ENCODE assay signal across 12 cellular contexts in genomic region chr12:109109756-109110350, GRCh38. TPM values are rescaled to one million over a fixed set of nuclear protein-coding genes. Genes with fewer than 3 reads are reported as not detected.
DNase-seq lines count a peak whose midpoint lies in the region; ATAC-seq and TF ChIP-seq lines count a peak whose summit lies in the region.
"Had no signal": no experiment of that assay in that cellular context is flagged by ENCODE, and none has a peak within 500 bp of the region (broad histone marks: within the 10 kb centered on the region; RNA-seq: fewer than 3 reads in every experiment).

No MANE protein-coding gene starts in this region.

- no peaks in the 10 kb centered on the region for H3K27me3 Mint-ChIP-seq in T-helper 2 cell treated with Interferon-gamma antibody and Interleukin-4, amounts not matched to agents 5 μg/mL and 100 μg/mL, for 36 hours (ENCODE audit: low read depth)
- no peaks in the 10 kb centered on the region for H3K27me3 Mint-ChIP-seq in mesothelial cell of epicardium (ENCODE audit: low read depth)
- H3K27me3 Mint-ChIP-seq: IgD-negative memory B cell had no signal

- H3K27ac Mint-ChIP-seq in T-helper 2 cell treated with Interferon-gamma antibody and Interleukin-4, amounts not matched to agents 5 μg/mL and 100 μg/mL, for 36 hours, result no peak overlapping the region
- H3K27ac Mint-ChIP-seq in mesothelial cell of epicardium, result peak overlapping the region; percentile 95

- H3K4me3 ChIP-seq in breast epithelium, result no peak overlapping the region
- H3K4me3 ChIP-seq in tibial artery, result no peak overlapping the region

- H3K36me3 ChIP-seq in breast epithelium (no peaks in the 10 kb centered on the region), tibial artery (peaks cover 19 to 52% (median 41%) of the 10 kb centered on the region in 3 donors)

- H3K4me3 Mint-ChIP-seq in T-helper 2 cell treated with Interferon-gamma antibody and Interleukin-4, amounts not matched to agents 5 μg/mL and 100 μg/mL, for 36 hours, result peak overlapping the region; percentile 31
- H3K4me3 Mint-ChIP-seq in mesothelial cell of epicardium, result peak overlapping the region; percentile 69

- H3K9me3 ChIP-seq in breast epithelium (no peaks in the 10 kb centered on the region), tibial artery (no peaks in the 10 kb centered on the region)

- DNase-seq in T-helper 2 cell treated with Interferon-gamma antibody and Interleukin-4, amounts not matched to agents 5 μg/mL and 100 μg/mL, for 36 hours (ENCODE audit: low spot score), result no peak
- DNase-seq in T-helper 2 cell (no peak), breast epithelium (ENCODE audit: low spot score in 2 of 2) (no peak), mesothelial cell of epicardium (ENCODE audit: low spot score in 2 of 2, unreplicated experiment in 2 of 2) (no peak), tibial artery (no peak), NCI-H187 treated with DMSO at 0.1 percent for 48 hours (lab: John Stamatoyannopoulos, UW) (no peak), LoVo (ENCODE audit: low spot score) (no peak)
- DNase-seq: activated T-cell treated with anti-CD3 and anti-CD28 coated beads, Interleukin-2, amount 50 U/mL, for 1 hour; left colon; NCI-H2227 treated with DMSO at 0.1 percent for 48 hours had no signal

- H3K27me3 ChIP-seq in breast epithelium (no peaks in the 10 kb centered on the region), tibial artery (no peaks in the 10 kb centered on the region)

- H3K27ac ChIP-seq in breast epithelium (peak overlapping the region; percentile 54 to 92), tibial artery (peak overlapping the region; percentile 87 to 89)

- ATAC-seq in GM21529 (IDR thresholded peaks at IDR 0.05; ENCODE audit: unreplicated experiment), result no peak

- no peak for TF ChIP-seq CTCF in breast epithelium (IDR thresholded peaks at IDR 0.05)
- no peak for TF ChIP-seq CTCF in mesothelial cell of epicardium (IDR thresholded peaks at IDR 0.05; ENCODE audit: unreplicated experiment)
- TF ChIP-seq CTCF in tibial artery (IDR thresholded peaks at IDR 0.05), result no peak

- no peaks in the 10 kb centered on the region for H3K9me3 Mint-ChIP-seq in T-helper 2 cell treated with Interferon-gamma antibody and Interleukin-4, amounts not matched to agents 5 μg/mL and 100 μg/mL, for 36 hours
- no peaks in the 10 kb centered on the region for H3K9me3 Mint-ChIP-seq in mesothelial cell of epicardium
- H3K9me3 Mint-ChIP-seq: IgD-negative memory B cell had no signal

- no peak for TF ChIP-seq POLR2A in breast epithelium (IDR thresholded peaks at IDR 0.05)

- peaks cover 6% of the 10 kb centered on the region for H3K4me1 Mint-ChIP-seq in T-helper 2 cell treated with Interferon-gamma antibody and Interleukin-4, amounts not matched to agents 5 μg/mL and 100 μg/mL, for 36 hours (ENCODE audit: low read depth)
- H3K4me1 Mint-ChIP-seq in mesothelial cell of epicardium, result peaks cover 28% of the 10 kb centered on the region

- intact Hi-C loops in breast epithelium (cut with DNase I; ENCODE audit: low total_unique reads) (loop anchor here (10.0 kb wide), 1 partner anchor 755 kb away; no protein-coding TSS in a partner anchor), tibial artery (cut with DNase I; ENCODE audit: low total_unique reads) (loop anchor here (5.0 kb wide), 1 partner anchor 47 kb away; no protein-coding TSS in a partner anchor)

- peaks cover 33% of the 10 kb centered on the region for H3K36me3 Mint-ChIP-seq in T-helper 2 cell treated with Interferon-gamma antibody and Interleukin-4, amounts not matched to agents 5 μg/mL and 100 μg/mL, for 36 hours (ENCODE audit: low read depth)
- H3K36me3 Mint-ChIP-seq in mesothelial cell of epicardium, result peaks cover 28% of the 10 kb centered on the region

- H3K4me1 ChIP-seq in breast epithelium (peaks cover 0 to 11% of the 10 kb centered on the region in 2 donors), tibial artery (peaks cover 0 to 32% (median 9%) of the 10 kb centered on the region in 4 donors)

RNA-seq across cellular contexts. Expression of gene ACACB, which starts 6.5 kb away (rescaled TPM):
- total RNA-seq in breast epithelium (100 to 1,000 TPM; 223 to 957 (median 301) TPM), mesothelial cell of epicardium (15.4 to 18.2 TPM (median 16.4 TPM) in 3 replicates)

RNA-seq across cellular contexts. Expression of gene UNG, which starts 12.5 kb away (rescaled TPM):
- 10 to 100 TPM; 23.2 to 28.7 (median 23.9) TPM for total RNA-seq in breast epithelium
- 48.2 to 49.0 TPM (median 48.7 TPM) in 3 replicates for total RNA-seq in mesothelial cell of epicardium

RNA-seq across cellular contexts. Expression of gene ALKBH2, which starts 16.6 kb away (rescaled TPM):
- total RNA-seq in breast epithelium (10 to 100 TPM; 18.9 to 27.2 (median 18.9) TPM), mesothelial cell of epicardium (37.3 to 39.6 TPM (median 37.4 TPM) in 3 replicates)

RNA-seq across cellular contexts. Expression of gene USP30, which starts 57.5 kb away (rescaled TPM):
- total RNA-seq in breast epithelium (10 to 100 TPM; 22.2 to 28.5 (median 24.7) TPM), mesothelial cell of epicardium (21.6 to 27.3 TPM (median 23.0 TPM) in 3 replicates)

Comparison
In these comparisons a context has a peak if more than half of its experiments do, and no peak if none do; other contexts are left out.
1. RNA of gene ACACB, which starts 6.5 kb away (total RNA-seq): 223 to 957 TPM in breast epithelium; 15.4 to 18.2 TPM in mesothelial cell of epicardium; every median in the first group is over 10 times any median in the second.